Comparison of ENCODE assay signal across 20 cellular contexts in genomic region chr3:50445919-50446318, GRCh38. TPM values are rescaled to one million over a fixed set of nuclear protein-coding genes. Genes with fewer than 3 reads are reported as not detected.
DNase-seq lines count a peak whose midpoint lies in the region; ATAC-seq and TF ChIP-seq lines count a peak whose summit lies in the region.
"Had no signal": no experiment of that assay in that cellular context is flagged by ENCODE, and none has a peak within 500 bp of the region (broad histone marks: within the 10 kb centered on the region; RNA-seq: fewer than 3 reads in every experiment).

No MANE protein-coding gene starts in this region.

- H3K27me3 ChIP-seq in body of pancreas (no peaks in the 10 kb centered on the region), prostate gland (replicated peaks; ENCODE audit: insufficient read depth) (no peaks in the 10 kb centered on the region)
- H3K27me3 ChIP-seq: breast epithelium, dorsolateral prefrontal cortex, gastroesophageal sphincter had no signal

- intact Hi-C loops in body of pancreas (cut with DNase I): no loop called here
- intact Hi-C loops in prostate gland (cut with DNase I): no loop called here

- H3K36me3 ChIP-seq in body of pancreas (replicated peaks in 1 of 2; ENCODE audit: insufficient read depth in 1 of 2, low read depth in 2 of 2) (no peaks in the 10 kb centered on the region), prostate gland (no peaks in the 10 kb centered on the region)
- H3K36me3 ChIP-seq: breast epithelium, gastroesophageal sphincter had no signal

- ATAC-seq in body of pancreas (peak; percentile 80), GM21737 (IDR thresholded peaks at IDR 0.05; ENCODE audit: unreplicated experiment) (no peak), HG03097 (IDR thresholded peaks at IDR 0.05; ENCODE audit: low FRiP score, unreplicated experiment) (no peak)
- ATAC-seq: activated T-cell treated with anti-CD3 and anti-CD28 coated beads, Interleukin-2, amount 50 U/mL, for 4 hours; gastroesophageal sphincter; left ventricle myocardium superior; stimulated activated effector memory CD8-positive, alpha-beta T cell treated with anti-CD3 and anti-CD28 coated beads, Interleukin-12 subunit alpha, Interleukin-12 subunit beta, amount 100 ng/mL, for 72 hours had no signal

- TF ChIP-seq CTCF in body of pancreas (IDR thresholded peaks at IDR 0.05) (no peak), prostate gland (IDR thresholded peaks at IDR 0.05) (no peak)

- H3K27ac ChIP-seq in body of pancreas (no peak overlapping the region), prostate gland (peak overlapping the region in 1 of 2 donors; percentile 42)
- H3K27ac ChIP-seq: dorsolateral prefrontal cortex, gastroesophageal sphincter had no signal

- DNase-seq in HuH-7.5 (ENCODE audit: low spot score) (peak; percentile 95), NCI-H345 (lab: John Stamatoyannopoulos, UW) (peak; percentile 84), body of pancreas (peak; percentile 54 to 80 (median 78)), prostate gland (ENCODE audit: low spot score) (peak; percentile 61), MV-4-11 (lab: John Stamatoyannopoulos, UW) (no peak)
- no peak for DNase-seq in stimulated activated CD4-positive, alpha-beta T cell treated with anti-CD3 and anti-CD28 coated beads, Interleukin-12 subunit alpha, Interleukin-12 subunit beta, amount 100 ng/mL, for 4 hours
- DNase-seq: activated CD4-positive, alpha-beta memory T cell treated with anti-CD3 and anti-CD28 coated beads, Interleukin-2, amount 10 ng/mL, durations not matched to agents 7 days and 5 days; activated T-cell treated with anti-CD3 and anti-CD28 coated beads, Interleukin-2, amount 50 U/mL, for 4 hours; dorsolateral prefrontal cortex; H7; Kasumi-1; left ventricle myocardium superior; NCI-H1694 treated with DMSO at 0.1 percent for 48 hours; NK-92 treated with Interleukin-12 subunit alpha and Interleukin-12 subunit beta, amount 100 ng/mL, for 24 hours; SW 1271 had no signal

- H3K9me3 ChIP-seq in body of pancreas (no peaks in the 10 kb centered on the region), prostate gland (no peaks in the 10 kb centered on the region)
- H3K9me3 ChIP-seq: breast epithelium, gastroesophageal sphincter had no signal

- 48 to 61% methylated on average over 7 of the region's 7 CpGs for WGBS in body of pancreas, 2 donors
- 67% methylated on average over 7 of the region's 7 CpGs for whole genome bisulfite sequencing in prostate gland

- peaks cover 10% of the 10 kb centered on the region for H3K4me1 ChIP-seq in body of pancreas
- H3K4me1 ChIP-seq in prostate gland (replicated peaks): peaks cover 9% of the 10 kb centered on the region
- H3K4me1 ChIP-seq: breast epithelium had no signal

- H3K4me3 ChIP-seq in body of pancreas (no peak overlapping the region), prostate gland (no peak overlapping the region)
- H3K4me3 ChIP-seq: breast epithelium, dorsolateral prefrontal cortex, gastroesophageal sphincter had no signal

- TF ChIP-seq POLR2A in body of pancreas (IDR thresholded peaks at IDR 0.05) (no peak), prostate gland (IDR thresholded peaks at IDR 0.05) (no peak)

RNA-seq across cellular contexts. Expression of gene CACNA2D2, which starts 57.5 kb away (rescaled TPM):
- total RNA-seq in body of pancreas (1 to 10 TPM; 1.3 TPM), prostate gland (1 to 10 TPM; 5.6 to 9.1 TPM)

Comparison
In these comparisons a context has a peak if more than half of its experiments do, and no peak if none do; other contexts are left out.
1. DNase-seq: peak in HuH-7.5 (single experiment), NCI-H345 (single experiment), body of pancreas (4 of 4) and prostate gland (single experiment); none in MV-4-11 (single experiment) and stimulated activated CD4-positive, alpha-beta T cell treated with anti-CD3 and anti-CD28 coated beads, Interleukin-12 subunit alpha, Interleukin-12 subunit beta, amount 100 ng/mL, for 4 hours (single experiment).